ENCODE assay signal across 1 cellular context in genomic region chr20:9617062-9617461, GRCh38.
TF ChIP-seq lines count a peak whose summit lies in the region.

No MANE protein-coding gene starts in this region.

TF ChIP-seq in IMR-90, 13 proteins besides CTCF, POLR2A, EP300 and RAD21:
- TF ChIP-seq ELK1 (IDR thresholded peaks at IDR 0.05; ENCODE audit: borderline replicate concordance, low read depth, low read length) (no peak), SMC3 (IDR thresholded peaks at IDR 0.05; ENCODE audit: low read depth, low read length) (peak; percentile 56)
TF ChIP-seq in IMR-90: peak in this region for 1.
